ENCODE assay signal across 7 cellular contexts in the genomic region with DNA sequence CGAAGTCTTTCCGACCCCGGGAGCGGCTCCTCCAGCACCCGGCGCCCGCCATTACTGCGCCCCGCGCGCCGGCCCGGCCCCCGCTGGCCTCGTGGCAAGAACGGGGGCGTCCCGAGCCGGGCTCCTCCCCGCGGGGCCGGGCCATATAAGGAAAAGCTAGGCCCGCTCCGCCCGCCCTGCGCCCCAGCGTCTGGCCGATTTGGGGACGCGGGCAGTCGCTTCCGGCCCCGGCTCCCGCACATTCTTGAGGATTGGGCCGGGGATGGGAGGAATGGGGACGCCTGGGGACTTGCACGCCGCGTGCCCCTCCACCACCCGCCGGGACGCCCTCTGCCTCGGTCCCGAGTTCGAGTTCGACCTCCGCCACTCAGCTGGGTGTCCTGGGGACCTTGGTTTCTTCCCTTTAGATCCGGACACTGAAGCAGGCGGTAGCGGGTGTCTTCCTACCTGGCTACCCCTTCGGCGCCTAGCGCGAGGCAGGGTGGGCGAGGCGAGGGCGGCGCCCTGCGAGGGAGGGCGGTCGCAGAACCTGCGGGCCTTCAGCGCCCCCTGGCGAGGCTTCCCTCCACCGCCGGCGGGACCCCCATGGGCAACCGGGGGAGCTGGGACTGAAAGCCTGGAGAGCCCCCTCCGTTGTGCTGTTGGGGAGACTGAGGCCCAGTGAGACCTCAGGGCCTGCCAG. TPM values are rescaled to one million over a fixed set of nuclear protein-coding genes. Genes with fewer than 3 reads are reported as not detected.
DNase-seq lines count a peak whose midpoint lies in the region; ATAC-seq and TF ChIP-seq lines count a peak whose summit lies in the region.

No MANE protein-coding gene starts in this region.

- TF ChIP-seq RAD21 in SK-N-SH (IDR thresholded peaks at IDR 0.05; ENCODE audit: low read length): peak; percentile 79

- H3K4me2 ChIP-seq in SK-N-SH (peak overlapping the region; percentile 92), parathyroid adenoma (ENCODE audit: low read length) (peak overlapping the region; percentile 64)

- peak overlapping the region; percentile 76 to 95 for H3K27ac ChIP-seq in SK-N-SH (ENCODE audit: low read depth in 2 of 2, low read length in 1 of 2)
- H3K27ac ChIP-seq in parathyroid adenoma: peak overlapping the region; percentile 87
- peak overlapping the region; percentile 90 to 97 (median 96) for H3K27ac ChIP-seq in transverse colon

- H4K20me1 ChIP-seq in SK-N-SH (ENCODE audit: insufficient read depth): no peaks in the 10 kb centered on the region

- peak overlapping the region; percentile 70 to 74 for H3K4me3 ChIP-seq in SK-N-SH (ENCODE audit: low read depth in 2 of 2, low read length in 1 of 2)
- peak overlapping the region; percentile 53 for H3K4me3 ChIP-seq in parathyroid adenoma (ENCODE audit: low read depth, low read length)
- H3K4me3 ChIP-seq in transverse colon: peak overlapping the region; percentile 55 to 71 (median 66)

- H3K27me3 ChIP-seq in SK-N-SH (ENCODE audit: insufficient read depth) (no peaks in the 10 kb centered on the region), parathyroid adenoma (ENCODE audit: control insufficient read depth, insufficient read depth, low read length) (no peaks in the 10 kb centered on the region), transverse colon (no peaks in the 10 kb centered on the region)

- DNase-seq in SK-N-SH (peak; percentile 96), Right ventricle myocardium superior (peak; percentile 96), transverse colon (peak; percentile 90)

- peak; percentile 84 for TF ChIP-seq CTCF in SK-N-SH (IDR thresholded peaks at IDR 0.05)
- peak; percentile 62 for TF ChIP-seq CTCF in parathyroid adenoma (IDR thresholded peaks at IDR 0.05)
- peak; percentile 85 to 94 (median 92) for TF ChIP-seq CTCF in transverse colon (IDR thresholded peaks at IDR 0.05)

- peaks cover 34% of the 10 kb centered on the region for H3K4me1 Mint-ChIP-seq in activated naive CD8-positive, alpha-beta T cell (ENCODE audit: low read depth)

- in situ Hi-C loops in transverse colon (cut with MboI; ENCODE audit: low pct_ligation_motif_present in 1 of 4, low pct_unique_long_range_greater_than_20kb in 1 of 4, low sequenced_read_pairs in 3 of 4): loop anchor here (5.0 to 10.0 kb wide), 2 partner anchors 118 to 140 kb away; a partner anchor contains a TSS

- CTCF ChIA-PET in SK-N-SH (lab: Yijun Ruan, JAX): interaction anchor here (0.6 to 9.4 kb wide), 64 partner anchors 9 to 640 kb away, joined by 3 to 85 read pairs (median 5); a partner anchor contains a TSS

- 27% methylated on average over 23 of the region's 69 CpGs for WGBS in SK-N-SH (ENCODE audit: low lambda C conversion rate)
- whole genome bisulfite sequencing in transverse colon (ENCODE audit: low coverage in 1 of 2), 2 donors: 0% methylated on average over 55 of the region's 69 CpGs; no CpG with 5 or more reads in 1 of the 2 donors

- peak overlapping the region; percentile 90 for H2AFZ ChIP-seq in SK-N-SH (ENCODE audit: low read depth)
- peak overlapping the region; percentile 88 for H2AFZ ChIP-seq in parathyroid adenoma

- no peaks in the 10 kb centered on the region for H3F3A ChIP-seq in SK-N-SH (replicated peaks; ENCODE audit: insufficient read depth)

- H3K79me2 ChIP-seq in SK-N-SH (ENCODE audit: insufficient read depth): peaks cover 53% of the 10 kb centered on the region
- no peaks in the 10 kb centered on the region for H3K79me2 ChIP-seq in parathyroid adenoma

- peak overlapping the region; percentile 94 for H3K4me3 Mint-ChIP-seq in activated naive CD8-positive, alpha-beta T cell

- H3K9me3 ChIP-seq in SK-N-SH (no peaks in the 10 kb centered on the region), parathyroid adenoma (ENCODE audit: control insufficient read depth, low read length) (no peaks in the 10 kb centered on the region), transverse colon (no peaks in the 10 kb centered on the region)

- TF ChIP-seq EP300 in SK-N-SH (IDR thresholded peaks at IDR 0.05; ENCODE audit: borderline replicate concordance in 1 of 2, low read depth in 1 of 2, low read length in 1 of 2): no peak
- no peak for TF ChIP-seq EP300 in transverse colon (IDR thresholded peaks at IDR 0.05; ENCODE audit: low read depth)

- H3K36me3 ChIP-seq in SK-N-SH (replicated peaks in 1 of 2; ENCODE audit: control insufficient read depth in 1 of 2, insufficient read depth in 2 of 2, low read length in 1 of 2) (peaks cover 0 to 13% of the 10 kb centered on the region in 2 experiments), parathyroid adenoma (ENCODE audit: control insufficient read depth, insufficient read depth, low read length) (no peaks in the 10 kb centered on the region), transverse colon (no peaks in the 10 kb centered on the region)

- H3K36me3 Mint-ChIP-seq in activated naive CD8-positive, alpha-beta T cell: no peaks in the 10 kb centered on the region

- H3K9me2 ChIP-seq in SK-N-SH: no peaks in the 10 kb centered on the region

- H3K9me3 Mint-ChIP-seq in activated naive CD8-positive, alpha-beta T cell (ENCODE audit: low read depth): no peaks in the 10 kb centered on the region

- H3K4me1 ChIP-seq in SK-N-SH (ENCODE audit: control insufficient read depth in 1 of 2, insufficient read depth in 2 of 2, low read depth in 1 of 2, low read length in 1 of 2): peaks cover 21 to 40% of the 10 kb centered on the region in 2 experiments; a peak in 2 of 4 replicates
- H3K4me1 ChIP-seq in parathyroid adenoma: peaks cover 3% of the 10 kb centered on the region
- H3K4me1 ChIP-seq in transverse colon: peaks cover 31 to 79% (median 48%) of the 10 kb centered on the region in 4 donors

- no peaks in the 10 kb centered on the region for H3K27me3 Mint-ChIP-seq in activated naive CD8-positive, alpha-beta T cell

- POLR2A ChIA-PET in SK-N-SH (lab: Yijun Ruan, JAX): interaction anchor here (0.8 to 2.2 kb wide), 10 partner anchors 9 to 163 kb away, joined by 3 to 11 read pairs (median 6); a partner anchor contains a TSS

- intact Hi-C loops in Right ventricle myocardium superior (cut with DNase I): loop anchor here (5.0 kb wide), 3 partner anchors 38 to 138 kb away; no protein-coding TSS in a partner anchor
- intact Hi-C loops in transverse colon (cut with DNase I; ENCODE audit: low total_unique reads): loop anchor here (2.0 kb wide), 1 partner anchor 136 kb away; no protein-coding TSS in a partner anchor

- peak; percentile 63 for TF ChIP-seq POLR2A in transverse colon (IDR thresholded peaks at IDR 0.05)

- ATAC-seq in GM18909 (IDR thresholded peaks at IDR 0.05; ENCODE audit: poor library complexity, unreplicated experiment) (peak; percentile 59), HG03159 (IDR thresholded peaks at IDR 0.05; ENCODE audit: unreplicated experiment) (peak; percentile 54), Right ventricle myocardium superior (ENCODE audit: poor library complexity) (peak; percentile 84)

- peak overlapping the region; percentile 81 for H3K9ac ChIP-seq in SK-N-SH
- peak overlapping the region; percentile 37 for H3K9ac ChIP-seq in parathyroid adenoma

- H3K27ac Mint-ChIP-seq in activated naive CD8-positive, alpha-beta T cell: peak overlapping the region; percentile 83

TF ChIP-seq in SK-N-SH, 30 proteins besides CTCF, POLR2A, EP300 and RAD21 (continues in another document):
- TF ChIP-seq, protein P1, sequence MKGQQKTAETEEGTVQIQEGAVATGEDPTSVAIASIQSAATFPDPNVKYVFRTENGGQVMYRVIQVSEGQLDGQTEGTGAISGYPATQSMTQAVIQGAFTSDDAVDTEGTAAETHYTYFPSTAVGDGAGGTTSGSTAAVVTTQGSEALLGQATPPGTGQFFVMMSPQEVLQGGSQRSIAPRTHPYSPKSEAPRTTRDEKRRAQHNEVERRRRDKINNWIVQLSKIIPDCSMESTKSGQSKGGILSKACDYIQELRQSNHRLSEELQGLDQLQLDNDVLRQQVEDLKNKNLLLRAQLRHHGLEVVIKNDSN (IDR thresholded peaks at IDR 0.05; ENCODE audit: borderline replicate concordance, low read depth): 0 out of 2 replicates have a peak, but pooled peaks have one; percentile 22
- TF ChIP-seq, protein P2, sequence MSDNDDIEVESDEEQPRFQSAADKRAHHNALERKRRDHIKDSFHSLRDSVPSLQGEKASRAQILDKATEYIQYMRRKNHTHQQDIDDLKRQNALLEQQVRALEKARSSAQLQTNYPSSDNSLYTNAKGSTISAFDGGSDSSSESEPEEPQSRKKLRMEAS (IDR thresholded peaks at IDR 0.05; ENCODE audit: low read depth): peak; percentile 74; the same call in 1 of the 2 replicates
- TF ChIP-seq GABPA (IDR thresholded peaks at IDR 0.05; ENCODE audit: low read depth) (no peak), YY1 (IDR thresholded peaks at IDR 0.05; ENCODE audit: low read depth) (peak; percentile 88), RFX5 (IDR thresholded peaks at IDR 0.05; ENCODE audit: low read length) (no peak), FOXM1 (IDR thresholded peaks at IDR 0.05; ENCODE audit: low read depth) (no peak), TEAD4 (IDR thresholded peaks at IDR 0.05; ENCODE audit: borderline replicate concordance, insufficient read depth) (no peak)
- TF ChIP-seq, protein P3, sequence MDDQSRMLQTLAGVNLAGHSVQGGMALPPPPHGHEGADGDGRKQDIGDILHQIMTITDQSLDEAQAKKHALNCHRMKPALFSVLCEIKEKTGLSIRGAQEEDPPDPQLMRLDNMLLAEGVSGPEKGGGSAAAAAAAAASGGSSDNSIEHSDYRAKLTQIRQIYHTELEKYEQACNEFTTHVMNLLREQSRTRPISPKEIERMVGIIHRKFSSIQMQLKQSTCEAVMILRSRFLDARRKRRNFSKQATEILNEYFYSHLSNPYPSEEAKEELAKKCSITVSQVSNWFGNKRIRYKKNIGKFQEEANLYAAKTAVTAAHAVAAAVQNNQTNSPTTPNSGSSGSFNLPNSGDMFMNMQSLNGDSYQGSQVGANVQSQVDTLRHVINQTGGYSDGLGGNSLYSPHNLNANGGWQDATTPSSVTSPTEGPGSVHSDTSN (IDR thresholded peaks at IDR 0.05): no peak

RNA-seq across cellular contexts. Expression of a gene that starts 3.8 kb away (rescaled TPM):
- 12.5 and 30.4 TPM in 2 replicates for polyA plus RNA-seq in SK-N-SH (2012; rRNA removed)
- 9.1 and 14.9 TPM in 2 replicates for polyA plus RNA-seq in SK-N-SH (2012; cell fraction: cytosol; rRNA removed)
- polyA plus RNA-seq in SK-N-SH (2012; cell fraction: nucleus; rRNA removed): 70.2 and 73.7 TPM in 2 replicates
- total RNA-seq in Right ventricle myocardium superior (256 TPM), transverse colon (100 to 1,000 TPM; 171 to 341 (median 219) TPM)

RNA-seq across cellular contexts. Expression of a gene that starts 22.4 kb away (rescaled TPM):
- polyA plus RNA-seq in SK-N-SH (2012; rRNA removed): 97.1 and 117 TPM in 2 replicates
- 55.2 and 84.3 TPM in 2 replicates for polyA plus RNA-seq in SK-N-SH (2012; cell fraction: cytosol; rRNA removed)
- 81.0 and 129 TPM in 2 replicates for polyA plus RNA-seq in SK-N-SH (2012; cell fraction: nucleus; rRNA removed)
- total RNA-seq in Right ventricle myocardium superior: 43.4 TPM
- 100 to 1,000 TPM; 247 to 334 (median 315) TPM for total RNA-seq in transverse colon

RNA-seq across cellular contexts. Expression of a gene that starts 37.8 kb away (rescaled TPM):
- polyA plus RNA-seq in SK-N-SH (2012; rRNA removed): 3.2 TPM in 2 replicates
- 0.73 and 1.2 TPM in 2 replicates for polyA plus RNA-seq in SK-N-SH (2012; cell fraction: cytosol; rRNA removed)
- 14.7 and 18.9 TPM in 2 replicates for polyA plus RNA-seq in SK-N-SH (2012; cell fraction: nucleus; rRNA removed)
- total RNA-seq in Right ventricle myocardium superior: 15.4 TPM
- 10 to 100 TPM; 22.4 to 51.2 (median 30.8) TPM for total RNA-seq in transverse colon

RNA-seq across cellular contexts. Expression of a gene that starts 55.4 kb away (rescaled TPM):
- not detected in 2 replicates for polyA plus RNA-seq in SK-N-SH (2012; rRNA removed)
- polyA plus RNA-seq in SK-N-SH (2012; cell fraction: cytosol; rRNA removed): not detected in 2 replicates
- polyA plus RNA-seq in SK-N-SH (2012; cell fraction: nucleus; rRNA removed): not detected in 2 replicates
- total RNA-seq in Right ventricle myocardium superior: not detected
- total RNA-seq in transverse colon: not detected

Comparison
In these comparisons a context has a peak if more than half of its experiments do, and no peak if none do; other contexts are left out.
1. Peak in every context shown above with its lines: DNase-seq, ATAC-seq, H3K4me3 ChIP-seq and H3K27ac ChIP-seq.